24 cellular contexts compared by ENCODE assay signal in genomic region chr22:29157759-29158535, GRCh38. TPM values are rescaled to one million over a fixed set of nuclear protein-coding genes. Genes with fewer than 3 reads are reported as not detected.
DNase-seq lines count a peak whose midpoint lies in the region; ATAC-seq, FAIRE-seq and TF ChIP-seq lines count a peak whose summit lies in the region.
"Had no signal": no experiment of that assay in that cellular context is flagged by ENCODE, and none has a peak within 500 bp of the region (broad histone marks: within the 10 kb centered on the region; RNA-seq: fewer than 3 reads in every experiment).

No MANE protein-coding gene starts in this region.

- dilution Hi-C loops in IMR-90 (cut with HindIII; ENCODE audit: low sequenced_read_pairs, unreplicated experiment) = no loop called here

- no peak overlapping the region for H4K5ac ChIP-seq in IMR-90 (ENCODE audit: low read depth, low read length)

- no peak overlapping the region for H3K27ac ChIP-seq in IMR-90 (ENCODE audit: insufficient read depth, low read length)
- no peak overlapping the region for H3K27ac ChIP-seq in GM12878 (ENCODE audit: control insufficient read depth, insufficient read depth)
- no peak overlapping the region for H3K27ac ChIP-seq in neural progenitor cell
- H3K27ac ChIP-seq: epithelial cell of prostate, foreskin keratinocyte had no signal

- in situ Hi-C loops in IMR-90 (cut with MboI; ENCODE audit: low sequenced_read_pairs) (no loop called here), GM12878 (cut with MboI) (no loop called here)

- no peak overlapping the region for H2AK5ac ChIP-seq in IMR-90 (ENCODE audit: low read depth, low read length)

- no peak for ATAC-seq in IMR-90 (ENCODE audit: low read depth)
- ATAC-seq in GM12878 = peak; percentile 64
- ATAC-seq in GM19023 (IDR thresholded peaks at IDR 0.05; ENCODE audit: unreplicated experiment) = no peak
- ATAC-seq: foreskin keratinocyte, left cardiac atrium had no signal

- CTCF ChIA-PET in IMR-90 (lab: Yijun Ruan, JAX) = no interaction called here
- CTCF ChIA-PET in GM12878 (lab: Yijun Ruan, JAX) = interaction anchor here (0.8 to 5.0 kb wide), 7 partner anchors 9 to 117 kb away, joined by 4 to 62 read pairs (median 9); no protein-coding TSS in a partner anchor

- H3K4me3 ChIP-seq in IMR-90 (ENCODE audit: insufficient read depth, low read depth, low read length) = no peak overlapping the region
- no peak overlapping the region for H3K4me3 ChIP-seq in GM12878
- H3K4me3 ChIP-seq in neural progenitor cell = no peak overlapping the region

- H3K79me1 ChIP-seq in IMR-90 (ENCODE audit: low read depth in 1 of 2, low read length in 2 of 2) = no peaks in the 10 kb centered on the region

- no peak overlapping the region for H3K4ac ChIP-seq in IMR-90 (ENCODE audit: low read depth, low read length)

- H3K56ac ChIP-seq in IMR-90 (ENCODE audit: extremely low read depth, insufficient read depth, low read length) = no peak overlapping the region

- TF ChIP-seq POLR2A in IMR-90 (IDR thresholded peaks at IDR 0.05; ENCODE audit: low read depth, low read length) (no peak), GM12878 (IDR thresholded peaks at IDR 0.05; ENCODE audit: low read depth, low read length) (no peak)

- H3K27me3 ChIP-seq in IMR-90 (ENCODE audit: control insufficient read depth, insufficient read depth, low read length) (peaks cover 2% of the 10 kb centered on the region), GM12878 (replicated peaks in 1 of 2; ENCODE audit: control insufficient read depth in 2 of 2, insufficient read depth in 2 of 2, low read length in 1 of 2) (no peaks in the 10 kb centered on the region; a peak in 1 of 4 replicates), neural progenitor cell (peaks cover 5% of the 10 kb centered on the region)
- H3K27me3 ChIP-seq: BE2C, foreskin keratinocyte had no signal

- TF ChIP-seq RAD21 in IMR-90 (IDR thresholded peaks at IDR 0.05; ENCODE audit: low read length) = no peak
- no peak for TF ChIP-seq RAD21 in GM12878 (IDR thresholded peaks at IDR 0.05; ENCODE audit: insufficient read depth, low read depth, low read length)

- FAIRE-seq in GM12878 (lab: Jason Lieb, UNC) = peak; percentile 35
- FAIRE-seq: G401.6, GM12892 had no signal

- no peaks in the 10 kb centered on the region for H3K9me3 ChIP-seq in IMR-90 (ENCODE audit: control insufficient read depth, insufficient read depth, low read length)
- peaks cover 1% of the 10 kb centered on the region; the same call in 2 of the 3 replicates for H3K9me3 ChIP-seq in GM12878 (replicated peaks; ENCODE audit: control insufficient read depth, insufficient read depth, low read length)
- H3K9me3 ChIP-seq in neural progenitor cell (ENCODE audit: low read depth) = no peaks in the 10 kb centered on the region
- H3K9me3 ChIP-seq: BE2C had no signal

- H4K8ac ChIP-seq in IMR-90 (ENCODE audit: low read depth in 2 of 2, low read length in 2 of 2) = no peak overlapping the region

- no peak overlapping the region for H4K91ac ChIP-seq in IMR-90 (ENCODE audit: insufficient read depth, low read depth, low read length)

- H3K9me1 ChIP-seq in IMR-90 (ENCODE audit: insufficient read depth, low read length) = no peaks in the 10 kb centered on the region

- H3K36me3 ChIP-seq in IMR-90 (ENCODE audit: control insufficient read depth, insufficient read depth, low read length) (no peaks in the 10 kb centered on the region), GM12878 (ENCODE audit: control insufficient read depth in 2 of 2, insufficient read depth in 2 of 2, low read length in 1 of 2) (no peaks in the 10 kb centered on the region), neural progenitor cell (no peaks in the 10 kb centered on the region)
- H3K36me3 ChIP-seq: BE2C had no signal

- H3K4me1 ChIP-seq in IMR-90 (ENCODE audit: control insufficient read depth, insufficient read depth, low read length) (no peaks in the 10 kb centered on the region), GM12878 (ENCODE audit: control insufficient read depth, insufficient read depth, low read length) (peaks cover 8% of the 10 kb centered on the region), neural progenitor cell (peaks cover 8% of the 10 kb centered on the region)
- H3K4me1 ChIP-seq: BE2C, foreskin keratinocyte had no signal

- WGBS in IMR-90 (ENCODE audit: extremely low coverage in 2 of 2, insufficient read length in 1 of 2), 2 experiments = 92% methylated on average over 5 of the region's 11 CpGs; no CpG with 5 or more reads in 1 of the 2 experiments
- 91% methylated on average over 9 of the region's 11 CpGs for WGBS in GM12878 (ENCODE audit: insufficient coverage, insufficient replicate concordance, low lambda C conversion rate, missing lambda C conversion rate)

- TF ChIP-seq CTCF in IMR-90 (conservative IDR thresholded peaks at IDR 0.05; ENCODE audit: low read depth, low read length) (no peak), GM12878 (IDR thresholded peaks at IDR 0.05 in 2 of 3, conservative IDR thresholded peaks at IDR 0.05 in 1 of 3; ENCODE audit: control insufficient read depth in 2 of 3, extremely low read depth in 1 of 3, insufficient read depth in 1 of 3, low read depth in 3 of 3, low read length in 3 of 3) (no peak), neural progenitor cell (IDR thresholded peaks at IDR 0.05) (no peak), GM10266 (IDR thresholded peaks at IDR 0.05; ENCODE audit: control insufficient read depth, insufficient read depth, low read depth, missing control alignments) (no peak)

- no peak overlapping the region for H2BK5ac ChIP-seq in IMR-90 (ENCODE audit: low read depth, low read length, poor library complexity, severe bottlenecking)

- H3K23ac ChIP-seq in IMR-90 (ENCODE audit: low read depth, low read length) = no peak overlapping the region

- H2BK20ac ChIP-seq in IMR-90 (ENCODE audit: low read depth, low read length) = no peak overlapping the region

- DNase-seq in NCI-H2171 treated with DMSO at 0.1 percent for 48 hours (lab: John Stamatoyannopoulos, UW) (peak; percentile 54), NCI-H2171 (lab: John Stamatoyannopoulos, UW) (no peak), IMR-90 (no peak), GM12878 (ENCODE audit: low read depth, low spot score) (no peak), neural progenitor cell (ENCODE audit: low spot score) (peak; percentile 14), GM10266 (ENCODE audit: extremely low spot score) (no peak), mucosa of gallbladder (ENCODE audit: low spot score) (no peak)
- DNase-seq: activated CD4-positive, alpha-beta T cell treated with anti-CD3 and anti-CD28 coated beads, Interleukin-2, amount 50 U/mL, for 1 hour; activated CD8-positive, alpha-beta memory T cell treated with anti-CD3 and anti-CD28 coated beads, Interleukin-2, amount 50 U/mL, for 48 hours; activated effector memory CD4-positive, alpha-beta T cell treated with Interleukin-2 at 50 U/mL for 16 hours; BE2C; foreskin keratinocyte; HFFc6; left cardiac atrium; NCI-H1105 treated with DMSO at 0.1 percent for 48 hours; NCI-H748 treated with DMSO at 0.1 percent for 48 hours; stimulated activated CD8-positive, alpha-beta memory T cell treated with anti-CD3 and anti-CD28 coated beads, Interleukin-4, amount 100 ng/mL, for 48 hours had no signal

- H3K9me3 Mint-ChIP-seq in neural progenitor cell = no peaks in the 10 kb centered on the region
- H3K9me3 Mint-ChIP-seq: HFFc6 had no signal

- no peak for TF ChIP-seq EP300 in GM12878 (IDR thresholded peaks at IDR 0.05; ENCODE audit: borderline replicate concordance in 1 of 2, control insufficient read depth in 1 of 2, low read depth in 2 of 2, low read length in 2 of 2)

- H3K18ac ChIP-seq in IMR-90 (ENCODE audit: low read depth, low read length) = no peak overlapping the region

- peaks cover 16% of the 10 kb centered on the region for H3F3A ChIP-seq in neural progenitor cell (ENCODE audit: low read depth)

- no peak overlapping the region for H2BK120ac ChIP-seq in IMR-90 (ENCODE audit: low read depth, low read length)

- peaks cover 39% of the 10 kb centered on the region for H3K4me1 Mint-ChIP-seq in neural progenitor cell

- no peak overlapping the region for H3K14ac ChIP-seq in IMR-90 (replicated peaks; ENCODE audit: low read depth, low read length)

- no peak overlapping the region for H2AK9ac ChIP-seq in IMR-90 (replicated peaks; ENCODE audit: low read depth, low read length, poor library complexity)

- SMC1A ChIA-PET in GM12878 (lab: Charles Lee; ENCODE audit: uncharacterized antibody, unreplicated experiment) = interaction anchor here (0.6 to 2.1 kb wide), 9 partner anchors 9 to 249 kb away, joined by 3 to 13 read pairs (median 4); no protein-coding TSS in a partner anchor

- H3K9ac ChIP-seq in IMR-90 (ENCODE audit: low read depth, low read length) (no peak overlapping the region), GM12878 (ENCODE audit: control insufficient read depth, insufficient read depth, low read length) (no peak overlapping the region), neural progenitor cell (no peak overlapping the region)

- BruUV-seq in IMR-90 (replicated peaks; lab: Mats Ljungman, UMichigan) (no TSS peak), GM12878 (replicated peaks; lab: Mats Ljungman, UMichigan) (no TSS peak)

- no peaks in the 10 kb centered on the region for H3K36me3 Mint-ChIP-seq in neural progenitor cell

- intact Hi-C loops in IMR-90 (cut with micrococcal nuclease) = loop anchor here (10.0 kb wide), 1 partner anchor 553 kb away; no protein-coding TSS in a partner anchor
- intact Hi-C loops in GM12878 (cut with micrococcal nuclease; ENCODE audit: unreplicated experiment) = loop anchor here (10.0 kb wide), 2 partner anchors 113 to 553 kb away; no protein-coding TSS in a partner anchor

- H3K79me2 ChIP-seq in GM12878 (ENCODE audit: control insufficient read depth, insufficient read depth, low read length) (no peaks in the 10 kb centered on the region), neural progenitor cell (ENCODE audit: low read depth) (no peaks in the 10 kb centered on the region)

- H2BK15ac ChIP-seq in IMR-90 (ENCODE audit: low read depth, low read length) = no peak overlapping the region

- no peak overlapping the region for H3K4me3 Mint-ChIP-seq in neural progenitor cell
- H3K4me3 Mint-ChIP-seq: HFFc6 had no signal

- POLR2A ChIA-PET in IMR-90 (lab: Charles Lee; ENCODE audit: unreplicated experiment) = no interaction called here
- POLR2A ChIA-PET in GM12878 (lab: Charles Lee) = interaction anchor here (0.9 to 1.0 kb wide), 2 partner anchors 9 to 46 kb away, joined by 3 read pairs; no protein-coding TSS in a partner anchor

- H4K20me1 ChIP-seq in IMR-90 (ENCODE audit: insufficient read depth, low read length) (no peaks in the 10 kb centered on the region), GM12878 (ENCODE audit: control insufficient read depth, insufficient read depth) (no peaks in the 10 kb centered on the region), neural progenitor cell (ENCODE audit: low read depth) (no peaks in the 10 kb centered on the region)

- H3K4me2 ChIP-seq in IMR-90 (ENCODE audit: low read depth, low read length) (no peak overlapping the region), GM12878 (ENCODE audit: control insufficient read depth, insufficient read depth) (no peak overlapping the region), neural progenitor cell (no peak overlapping the region)

- H3K27me3 Mint-ChIP-seq in neural progenitor cell (ENCODE audit: insufficient read depth, low read depth) = peaks cover 6% of the 10 kb centered on the region

- RAD21 ChIA-PET in GM12878 (lab: Charles Lee; ENCODE audit: unreplicated experiment) = interaction anchor here (0.7 to 1.1 kb wide), 2 partner anchors 45 to 88 kb away, joined by 3 to 4 read pairs; no protein-coding TSS in a partner anchor

- peak overlapping the region; percentile 32 for H2AFZ ChIP-seq in IMR-90 (replicated peaks; ENCODE audit: low read length, poor library complexity)
- H2AFZ ChIP-seq in GM12878 (ENCODE audit: control insufficient read depth, low read depth, low read length) = no peak overlapping the region
- no peak overlapping the region for H2AFZ ChIP-seq in neural progenitor cell (replicated peaks)

- no peak overlapping the region for H3K27ac Mint-ChIP-seq in neural progenitor cell
- H3K27ac Mint-ChIP-seq: HFFc6 had no signal

RNA-seq across cellular contexts. Expression of gene EMID1, which starts 47.7 kb away (rescaled TPM):
- 0.28 and 0.54 TPM in 2 replicates for total RNA-seq in IMR-90 (2012; rRNA removed)
- polyA plus RNA-seq in IMR-90 (2012; rRNA removed) = 1.2 and 1.3 TPM in 2 replicates
- 0.41 and 2.3 TPM in 2 replicates for polyA plus RNA-seq in IMR-90 (2012; cell fraction: cytosol; rRNA removed)
- polyA plus RNA-seq in IMR-90 (2012; cell fraction: nucleus; rRNA removed; ENCODE audit: low replicate concordance) = 2.9 TPM in 2 replicates
- 185 and 191 TPM in 2 replicates for total RNA-seq in GM12878 (2013; cell fraction: nucleolus; rRNA removed)
- total RNA-seq in GM12878 (2014; rRNA removed) = 12.0 and 19.4 TPM in 2 replicates
- total RNA-seq in GM12878 (2014; rRNA removed; fragmentation: Illumina TruSeq; extraction: Trizol) = 4.3 and 5.8 TPM in 2 replicates
- total RNA-seq in GM12878 (2021) = 17.5 and 18.3 TPM in 2 replicates
- polyA plus RNA-seq in GM12878 (2011; ENCODE audit: low read depth) = 2.5 TPM
- 29.3 and 60.3 TPM in 2 replicates for polyA plus RNA-seq in GM12878 (2011; rRNA removed)
- 73.9 and 121 TPM in 2 replicates for polyA plus RNA-seq in GM12878 (2011; cell fraction: cytosol; rRNA removed)
- 196 and 245 TPM in 2 replicates for polyA plus RNA-seq in GM12878 (2011; cell fraction: nucleus; rRNA removed)
- polyA plus RNA-seq in GM12878 (2012) = 7.6 and 8.4 TPM in 2 replicates
- polyA plus RNA-seq in GM12878 (2014; fragmentation: Illumina TruSeq; extraction: Trizol) = 0.54 and 2.3 TPM in 2 replicates
- 1 to 10 TPM; 1.2 to 2.3 TPM for polyA plus RNA-seq in GM12878 (2014; fragmentation: Nextera tagmentation; extraction: Ambion mirVana)
- 20.7 and 23.8 TPM in 2 replicates for polyA plus RNA-seq in GM12878 (2014; rRNA removed)
- 10 to 100 TPM in 1 of 2 experiments, 1 to 10 TPM in 1; 10.0 to 13.9 TPM for polyA plus RNA-seq in GM12878 (2016; fragmentation: Nextera tagmentation; extraction: Ambion mirVana)
- 53.3 and 85.9 TPM in 2 replicates for polyA minus RNA-seq in GM12878 (2011; rRNA and poly(A)+ RNA removed)
- polyA minus RNA-seq in GM12878 (2011; cell fraction: cytosol; rRNA and poly(A)+ RNA removed) = 22.1 and 26.0 TPM in 2 replicates
- polyA minus RNA-seq in GM12878 (2011; cell fraction: nucleus; rRNA and poly(A)+ RNA removed) = 59.2 and 86.3 TPM in 2 replicates
- 6.7 and 17.7 TPM in 2 replicates for total RNA-seq in neural progenitor cell (ENCODE audit: low replicate concordance)
- total RNA-seq in mucosa of gallbladder = 7.0 TPM
- total RNA-seq: A172, foreskin keratinocyte, HFFc6, pulmonary artery endothelial cell, RPMI7951 had no signal
- polyA plus RNA-seq: foreskin keratinocyte had no signal

Comparison
In these comparisons a context has a peak if more than half of its experiments do, and no peak if none do; other contexts are left out.
1. DNase-seq: peak in NCI-H2171 treated with DMSO at 0.1 percent for 48 hours (single experiment) and neural progenitor cell (single experiment); none in NCI-H2171 (single experiment), IMR-90 (single experiment), GM12878 (single experiment), GM10266 (single experiment) and mucosa of gallbladder (single experiment).